28 cellular contexts compared by ENCODE assay signal in genomic region chr7:71135663-71136062, GRCh38. TPM values are rescaled to one million over a fixed set of nuclear protein-coding genes. Genes with fewer than 3 reads are reported as not detected.
DNase-seq lines count a peak whose midpoint lies in the region; ATAC-seq, FAIRE-seq and TF ChIP-seq lines count a peak whose summit lies in the region.
"Had no signal": no experiment of that assay in that cellular context is flagged by ENCODE, and none has a peak within 500 bp of the region (broad histone marks: within the 10 kb centered on the region; RNA-seq: fewer than 3 reads in every experiment).

No MANE protein-coding gene starts in this region.

- DNase-seq in Right ventricle myocardium inferior (ENCODE audit: missing footprints) (peak; percentile 42), cardiac septum (ENCODE audit: low spot score) (no peak), NCI-H2171 treated with DMSO at 0.1 percent for 48 hours (lab: John Stamatoyannopoulos, UW) (peak; percentile 95), endodermal cell (no peak), sigmoid colon (no peak), small intestine (no peak)
- no peak for DNase-seq in stimulated activated naive CD4-positive, alpha-beta T cell (lab: John Stamatoyannopoulos, UW)
- DNase-seq: ACHN; CD4-positive, alpha-beta T cell; COR-L47; DMS153; GOT3; MV-4-11; NCI-H1105 treated with DMSO at 0.1 percent for 48 hours; NCI-H2081 treated with DMSO at 0.1 percent for 48 hours; NCI-H446 treated with DMSO at 0.1 percent for 48 hours; NCI-H526 treated with DMSO at 0.1 percent for 48 hours; OCI-M1; SHP77 treated with DMSO at 0.1 percent for 48 hours had no signal

- H3K4me3 ChIP-seq in endodermal cell (ENCODE audit: low read length): peak overlapping the region; percentile 95
- no peak overlapping the region for H3K4me3 ChIP-seq in sigmoid colon
- no peak overlapping the region for H3K4me3 ChIP-seq in small intestine (ENCODE audit: low read depth in 1 of 2, low read length in 2 of 2)
- H3K4me3 ChIP-seq: BLaER1 had no signal

- TF ChIP-seq POLR2A in sigmoid colon (IDR thresholded peaks at IDR 0.05) (no peak), GM18505 (IDR thresholded peaks at IDR 0.05; ENCODE audit: borderline replicate concordance, extremely low read depth, insufficient read depth, insufficient read length) (no peak)

- no peaks in the 10 kb centered on the region for H3K9me3 ChIP-seq in endodermal cell (ENCODE audit: control insufficient read depth, low read length)
- no peaks in the 10 kb centered on the region for H3K9me3 ChIP-seq in sigmoid colon
- no peaks in the 10 kb centered on the region for H3K9me3 ChIP-seq in small intestine (ENCODE audit: control insufficient read depth, low read depth)
- H3K9me3 ChIP-seq: BLaER1 had no signal

- TF ChIP-seq CTCF in endodermal cell (conservative IDR thresholded peaks at IDR 0.05) (no peak), sigmoid colon (IDR thresholded peaks at IDR 0.05) (no peak)

- intact Hi-C loops in Right ventricle myocardium inferior (cut with DNase I): loop anchor here (10.0 kb wide), 1 partner anchor 479 kb away; no protein-coding TSS in a partner anchor
- intact Hi-C loops in cardiac septum (cut with DNase I): no loop called here
- intact Hi-C loops in sigmoid colon (cut with DNase I): no loop called here

- H3K27me3 Mint-ChIP-seq in endodermal cell (ENCODE audit: insufficient read depth): no peaks in the 10 kb centered on the region

- H3K9ac ChIP-seq in endodermal cell (ENCODE audit: extremely low read depth, low read length, poor library complexity, severe bottlenecking): no peak overlapping the region
- H3K9ac ChIP-seq: BLaER1 had no signal

- H3K4me1 ChIP-seq in endodermal cell (ENCODE audit: control insufficient read depth, insufficient read depth, low read length) (no peaks in the 10 kb centered on the region), sigmoid colon (peaks cover 0 to 43% (median 15%) of the 10 kb centered on the region in 4 donors), small intestine (ENCODE audit: control insufficient read depth in 2 of 2, insufficient read depth in 1 of 2, low read depth in 1 of 2, low read length in 1 of 2) (no peaks in the 10 kb centered on the region)

- WGBS in endodermal cell (ENCODE audit: insufficient coverage in 1 of 2, insufficient read length in 1 of 2), 2 experiments: 84 to 93% methylated on average over 4 of the region's 4 CpGs
- 38 to 56% methylated on average over 4 of the region's 4 CpGs for WGBS in sigmoid colon, 2 donors
- WGBS in small intestine, 3 donors: 49 to 61% (median 57%) methylated on average over 4 of the region's 4 CpGs

- H3K27ac ChIP-seq in endodermal cell (ENCODE audit: low read depth, low read length) (no peak overlapping the region), sigmoid colon (peak overlapping the region in 3 of 4 donors; percentile 26 to 64 (median 40)), small intestine (ENCODE audit: low read depth in 1 of 2, low read length in 1 of 2) (no peak overlapping the region)
- H3K27ac ChIP-seq: 22Rv1, BLaER1 had no signal

- H3K27me3 ChIP-seq in endodermal cell (ENCODE audit: control insufficient read depth, insufficient read depth, low read length, poor library complexity, severe bottlenecking) (no peaks in the 10 kb centered on the region), sigmoid colon (no peaks in the 10 kb centered on the region), small intestine (ENCODE audit: control insufficient read depth in 2 of 2, insufficient read depth in 2 of 2, low read length in 2 of 2) (peaks cover 0 to 5% of the 10 kb centered on the region in 2 donors)

- H3K4me1 Mint-ChIP-seq in endodermal cell: peaks cover 24% of the 10 kb centered on the region

- peaks cover 40% of the 10 kb centered on the region for H3K36me3 ChIP-seq in endodermal cell (ENCODE audit: control insufficient read depth, insufficient read depth, low read length)
- H3K36me3 ChIP-seq in sigmoid colon: no peaks in the 10 kb centered on the region
- H3K36me3 ChIP-seq in small intestine (ENCODE audit: control insufficient read depth in 2 of 2, insufficient read depth in 2 of 2, low read length in 2 of 2): no peaks in the 10 kb centered on the region
- H3K36me3 ChIP-seq: BLaER1 had no signal

- H3K4me3 Mint-ChIP-seq in endodermal cell: no peak overlapping the region
- H3K4me3 Mint-ChIP-seq: CD4-positive, alpha-beta T cell; IgD-negative memory B cell had no signal

- H3K9me3 Mint-ChIP-seq in endodermal cell: no peaks in the 10 kb centered on the region
- H3K9me3 Mint-ChIP-seq: CD4-positive, alpha-beta T cell had no signal

- no peak for FAIRE-seq in small intestine (lab: Jason Lieb, UNC)
- FAIRE-seq: G401.6, GM12892, GM18507 had no signal

- TF ChIP-seq EP300 in sigmoid colon (IDR thresholded peaks at IDR 0.05): no peak

- no peak overlapping the region for H3K27ac Mint-ChIP-seq in endodermal cell
- H3K27ac Mint-ChIP-seq: CD4-positive, alpha-beta T cell; IgD-negative memory B cell had no signal

- H3K36me3 Mint-ChIP-seq in endodermal cell (ENCODE audit: low read depth): peaks cover 38% of the 10 kb centered on the region

- ATAC-seq in Right ventricle myocardium inferior (no peak), GM18505 (IDR thresholded peaks at IDR 0.05; ENCODE audit: unreplicated experiment) (no peak)
- ATAC-seq: HCT116 had no signal

RNA-seq across cellular contexts. Expression of gene GALNT17, which starts 3.7 kb away (rescaled TPM):
- total RNA-seq in Right ventricle myocardium inferior (78.1 TPM), cardiac septum (60.6 TPM), endodermal cell (10 to 100 TPM; 60.4 to 61.3 TPM), sigmoid colon (10 to 100 TPM; 14.6 to 45.4 (median 29.4) TPM)
- 26.3 TPM for polyA plus RNA-seq in endodermal cell (2013, experiment 1 of 2)
- polyA plus RNA-seq in endodermal cell (2013, experiment 2 of 2): 27.2 TPM
- polyA plus RNA-seq in sigmoid colon (1 to 10 TPM in 2 of 3 donors, not detected in 1; 1.8 to 3.1 TPM), small intestine (1 to 10 TPM in 1 of 3 donors, under 1 TPM in 1, not detected in 1; 0.54 to 2.9 TPM)
- total RNA-seq: CD4-positive, alpha-beta T cell; M059J had no signal
- polyA plus RNA-seq: IgD-negative memory B cell had no signal

Comparison
In these comparisons a context has a peak if more than half of its experiments do, and no peak if none do; other contexts are left out.
1. DNase-seq: peak in Right ventricle myocardium inferior (single experiment) and NCI-H2171 treated with DMSO at 0.1 percent for 48 hours (single experiment); none in cardiac septum (single experiment), endodermal cell (single experiment), sigmoid colon (single experiment), small intestine (single experiment) and stimulated activated naive CD4-positive, alpha-beta T cell (0 of 6).
2. H3K27ac ChIP-seq: peak in sigmoid colon (3 of 4); none in endodermal cell (single experiment) and small intestine (0 of 2).